In the genomic region with DNA sequence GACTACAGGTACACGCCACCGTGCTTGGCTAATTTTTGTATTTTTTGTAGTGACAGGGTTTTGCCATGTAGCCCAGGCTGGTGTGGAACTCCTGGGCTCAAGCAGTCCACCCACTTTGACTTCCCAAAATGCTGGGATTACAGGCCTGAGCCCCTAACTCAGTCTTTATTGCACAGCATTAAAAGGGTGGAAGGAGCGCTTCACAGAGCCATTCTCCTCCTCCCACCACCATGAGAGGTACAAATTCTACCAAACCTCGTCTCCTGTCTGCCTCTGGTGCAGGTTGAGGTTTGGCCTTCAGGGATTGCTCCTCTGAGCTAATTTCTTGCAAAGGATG, we compare ENCODE assay signal across 15 cellular contexts. TPM values are rescaled to one million over a fixed set of nuclear protein-coding genes. Genes with fewer than 3 reads are reported as not detected.
DNase-seq lines count a peak whose midpoint lies in the region; ATAC-seq and TF ChIP-seq lines count a peak whose summit lies in the region.
"Had no signal": no experiment of that assay in that cellular context is flagged by ENCODE, and none has a peak within 500 bp of the region (broad histone marks: within the 10 kb centered on the region; RNA-seq: fewer than 3 reads in every experiment).

No MANE protein-coding gene starts in this region.

- H3K27me3 Mint-ChIP-seq in activated T-helper 17 cell treated with anti-CD3 and anti-CD28 coated beads, Interleukin-2, amount 50 U/mL, for 72 hours = no peaks in the 10 kb centered on the region
- H3K27me3 Mint-ChIP-seq in memory B cell = no peaks in the 10 kb centered on the region
- H3K27me3 Mint-ChIP-seq in stimulated activated memory B cell treated with anti-CD40 and anti-IgM and Interleukin-4, amounts not matched to agents 10 μg/mL and 1 μg/mL and 100 μg/mL, for 72 hours = no peaks in the 10 kb centered on the region
- H3K27me3 Mint-ChIP-seq: activated CD8-positive, alpha-beta T cell treated with anti-CD3 and anti-CD28 coated beads for 36 hours; CD4-positive, alpha-beta T cell had no signal

- no peak overlapping the region for H3K4ac ChIP-seq in IMR-90 (ENCODE audit: low read depth, low read length)

- no peak overlapping the region for H2BK5ac ChIP-seq in IMR-90 (ENCODE audit: low read depth, low read length, poor library complexity, severe bottlenecking)

- POLR2A ChIA-PET in IMR-90 (lab: Charles Lee; ENCODE audit: unreplicated experiment) = no interaction called here

- ATAC-seq in IMR-90 (ENCODE audit: low read depth) = no peak
- ATAC-seq in activated T-helper 17 cell treated with anti-CD3 and anti-CD28 coated beads, Interleukin-2, amount 50 U/mL, for 72 hours (replicated peaks) = no peak
- ATAC-seq in memory B cell (ENCODE audit: low read depth) = no peak
- no peak for ATAC-seq in stimulated activated memory B cell treated with anti-CD40 and anti-IgM and Interleukin-4, amounts not matched to agents 10 μg/mL and 1 μg/mL and 100 μg/mL, for 72 hours
- no peak for ATAC-seq in GM21619 (IDR thresholded peaks at IDR 0.05; ENCODE audit: unreplicated experiment)

- no TSS peak for BruUV-seq in IMR-90 (replicated peaks; lab: Mats Ljungman, UMichigan)

- no peak overlapping the region for H3K27ac ChIP-seq in IMR-90 (ENCODE audit: insufficient read depth, low read length)
- H3K27ac ChIP-seq: psoas muscle had no signal

- no peaks in the 10 kb centered on the region for H3K36me3 Mint-ChIP-seq in activated T-helper 17 cell treated with anti-CD3 and anti-CD28 coated beads, Interleukin-2, amount 50 U/mL, for 72 hours (ENCODE audit: low read depth)
- H3K36me3 Mint-ChIP-seq in memory B cell = peaks cover 3% of the 10 kb centered on the region
- peaks cover 8% of the 10 kb centered on the region for H3K36me3 Mint-ChIP-seq in stimulated activated memory B cell treated with anti-CD40 and anti-IgM and Interleukin-4, amounts not matched to agents 10 μg/mL and 1 μg/mL and 100 μg/mL, for 72 hours
- H3K36me3 Mint-ChIP-seq: immature natural killer cell had no signal

- H4K5ac ChIP-seq in IMR-90 (ENCODE audit: low read depth, low read length) = no peak overlapping the region

- no peak overlapping the region for H4K8ac ChIP-seq in IMR-90 (ENCODE audit: low read depth in 2 of 2, low read length in 2 of 2)

- TF ChIP-seq RAD21 in IMR-90 (IDR thresholded peaks at IDR 0.05; ENCODE audit: low read length) = no peak

- no peak overlapping the region for H3K4me2 ChIP-seq in IMR-90 (ENCODE audit: low read depth, low read length)

- no peak overlapping the region for H4K91ac ChIP-seq in IMR-90 (ENCODE audit: insufficient read depth, low read depth, low read length)

- no peak overlapping the region for H3K56ac ChIP-seq in IMR-90 (ENCODE audit: extremely low read depth, insufficient read depth, low read length)

- H2AK5ac ChIP-seq in IMR-90 (ENCODE audit: low read depth, low read length) = peak overlapping the region; percentile 5; the same call in 1 of the 2 replicates

- peaks cover 3% of the 10 kb centered on the region; the same call in 1 of the 2 replicates for H3K4me1 ChIP-seq in IMR-90 (ENCODE audit: control insufficient read depth, insufficient read depth, low read length)
- H3K4me1 ChIP-seq: psoas muscle had no signal

- H4K20me1 ChIP-seq in IMR-90 (ENCODE audit: insufficient read depth, low read length) = 0 out of 2 replicates have a peak, but pooled peaks cover 6% of the 10 kb centered on the region

- no CpG with 5 or more reads among the region's 4 CpGs for WGBS in IMR-90 (ENCODE audit: extremely low coverage in 2 of 2, insufficient read length in 1 of 2), 2 experiments

- H2BK15ac ChIP-seq in IMR-90 (ENCODE audit: low read depth, low read length) = no peak overlapping the region

- peak overlapping the region; percentile 23 for H3K4me3 Mint-ChIP-seq in activated T-helper 17 cell treated with anti-CD3 and anti-CD28 coated beads, Interleukin-2, amount 50 U/mL, for 72 hours
- H3K4me3 Mint-ChIP-seq in memory B cell = no peak overlapping the region
- peak overlapping the region; percentile 58 for H3K4me3 Mint-ChIP-seq in stimulated activated memory B cell treated with anti-CD40 and anti-IgM and Interleukin-4, amounts not matched to agents 10 μg/mL and 1 μg/mL and 100 μg/mL, for 72 hours
- H3K4me3 Mint-ChIP-seq: activated CD8-positive, alpha-beta T cell treated with anti-CD3 and anti-CD28 coated beads for 36 hours; CD4-positive, alpha-beta T cell had no signal

- 0 out of 2 replicates have a peak, but pooled peaks cover 3% of the 10 kb centered on the region for H3K9me1 ChIP-seq in IMR-90 (ENCODE audit: insufficient read depth, low read length)

- no peaks in the 10 kb centered on the region for H3K9me3 Mint-ChIP-seq in activated T-helper 17 cell treated with anti-CD3 and anti-CD28 coated beads, Interleukin-2, amount 50 U/mL, for 72 hours
- peaks cover 12% of the 10 kb centered on the region for H3K9me3 Mint-ChIP-seq in memory B cell
- peaks cover 13% of the 10 kb centered on the region for H3K9me3 Mint-ChIP-seq in stimulated activated memory B cell treated with anti-CD40 and anti-IgM and Interleukin-4, amounts not matched to agents 10 μg/mL and 1 μg/mL and 100 μg/mL, for 72 hours

- no peaks in the 10 kb centered on the region for H3K36me3 ChIP-seq in IMR-90 (ENCODE audit: control insufficient read depth, insufficient read depth, low read length)

- H2BK120ac ChIP-seq in IMR-90 (ENCODE audit: low read depth, low read length) = no peak overlapping the region

- in situ Hi-C loops in IMR-90 (cut with MboI; ENCODE audit: low sequenced_read_pairs) = loop anchor here (5.0 kb wide), 2 partner anchors 548 to 668 kb away; no protein-coding TSS in a partner anchor

- no peak overlapping the region for H3K4me3 ChIP-seq in IMR-90 (ENCODE audit: insufficient read depth, low read depth, low read length)
- H3K4me3 ChIP-seq: psoas muscle had no signal

- H3K27me3 ChIP-seq in IMR-90 (ENCODE audit: control insufficient read depth, insufficient read depth, low read length) = peaks cover 3% of the 10 kb centered on the region

- no peaks in the 10 kb centered on the region for H3K9me3 ChIP-seq in IMR-90 (ENCODE audit: control insufficient read depth, insufficient read depth, low read length)
- H3K9me3 ChIP-seq: psoas muscle had no signal

- H3K79me1 ChIP-seq in IMR-90 (ENCODE audit: low read depth in 1 of 2, low read length in 2 of 2) = no peaks in the 10 kb centered on the region

- no peak overlapping the region for H3K9ac ChIP-seq in IMR-90 (ENCODE audit: low read depth, low read length)

- no peaks in the 10 kb centered on the region for H3K4me1 Mint-ChIP-seq in activated T-helper 17 cell treated with anti-CD3 and anti-CD28 coated beads, Interleukin-2, amount 50 U/mL, for 72 hours
- peaks cover 21% of the 10 kb centered on the region for H3K4me1 Mint-ChIP-seq in memory B cell
- peaks cover 41% of the 10 kb centered on the region for H3K4me1 Mint-ChIP-seq in stimulated activated memory B cell treated with anti-CD40 and anti-IgM and Interleukin-4, amounts not matched to agents 10 μg/mL and 1 μg/mL and 100 μg/mL, for 72 hours

- H2AFZ ChIP-seq in IMR-90 (replicated peaks; ENCODE audit: low read length, poor library complexity) = no peak overlapping the region

- dilution Hi-C loops in IMR-90 (cut with HindIII; ENCODE audit: low sequenced_read_pairs, unreplicated experiment) = no loop called here

- H3K18ac ChIP-seq in IMR-90 (ENCODE audit: low read depth, low read length) = no peak overlapping the region

- no peak overlapping the region for H2AK9ac ChIP-seq in IMR-90 (replicated peaks; ENCODE audit: low read depth, low read length, poor library complexity)

- CTCF ChIA-PET in IMR-90 (lab: Yijun Ruan, JAX) = interaction anchor here (0.7 to 1.2 kb wide), 4 partner anchors 13 to 550 kb away, joined by 3 to 4 read pairs (median 4); no protein-coding TSS in a partner anchor

- H3K23ac ChIP-seq in IMR-90 (ENCODE audit: low read depth, low read length) = no peak overlapping the region

- TF ChIP-seq POLR2A in IMR-90 (IDR thresholded peaks at IDR 0.05; ENCODE audit: low read depth, low read length) = no peak

- TF ChIP-seq CTCF in IMR-90 (conservative IDR thresholded peaks at IDR 0.05; ENCODE audit: low read depth, low read length) = no peak

- no peak overlapping the region for H3K27ac Mint-ChIP-seq in activated T-helper 17 cell treated with anti-CD3 and anti-CD28 coated beads, Interleukin-2, amount 50 U/mL, for 72 hours
- H3K27ac Mint-ChIP-seq in memory B cell = peak overlapping the region; percentile 58
- peak overlapping the region; percentile 97 for H3K27ac Mint-ChIP-seq in stimulated activated memory B cell treated with anti-CD40 and anti-IgM and Interleukin-4, amounts not matched to agents 10 μg/mL and 1 μg/mL and 100 μg/mL, for 72 hours
- H3K27ac Mint-ChIP-seq: CD4-positive, alpha-beta T cell had no signal

- H2BK20ac ChIP-seq in IMR-90 (ENCODE audit: low read depth, low read length) = no peak overlapping the region

- intact Hi-C loops in IMR-90 (cut with micrococcal nuclease) = loop anchor here (10.0 kb wide), 1 partner anchor 926 kb away; no protein-coding TSS in a partner anchor

- DNase-seq in IMR-90 = no peak
- DNase-seq in memory B cell (ENCODE audit: low spot score in 2 of 2) = no peak
- no peak for DNase-seq in activated T-cell treated with anti-CD3 and anti-CD28 coated beads for 4 hours
- no peak for DNase-seq in NCI-H1092 treated with DMSO at 0.1 percent for 48 hours (lab: John Stamatoyannopoulos, UW)
- DNase-seq: cerebellar nuclear complex had no signal

- H3K14ac ChIP-seq in IMR-90 (replicated peaks; ENCODE audit: low read depth, low read length) = no peak overlapping the region

TF ChIP-seq in IMR-90, 13 proteins besides CTCF, POLR2A, EP300 and RAD21 (continues in another document):
- TF ChIP-seq, protein P1, sequence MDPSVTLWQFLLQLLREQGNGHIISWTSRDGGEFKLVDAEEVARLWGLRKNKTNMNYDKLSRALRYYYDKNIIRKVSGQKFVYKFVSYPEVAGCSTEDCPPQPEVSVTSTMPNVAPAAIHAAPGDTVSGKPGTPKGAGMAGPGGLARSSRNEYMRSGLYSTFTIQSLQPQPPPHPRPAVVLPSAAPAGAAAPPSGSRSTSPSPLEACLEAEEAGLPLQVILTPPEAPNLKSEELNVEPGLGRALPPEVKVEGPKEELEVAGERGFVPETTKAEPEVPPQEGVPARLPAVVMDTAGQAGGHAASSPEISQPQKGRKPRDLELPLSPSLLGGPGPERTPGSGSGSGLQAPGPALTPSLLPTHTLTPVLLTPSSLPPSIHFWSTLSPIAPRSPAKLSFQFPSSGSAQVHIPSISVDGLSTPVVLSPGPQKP (IDR thresholded peaks at IDR 0.05; ENCODE audit: borderline replicate concordance, low read depth, low read length) = no peak
- TF ChIP-seq RCOR1 (IDR thresholded peaks at IDR 0.05; ENCODE audit: insufficient replicate concordance, low read length) (no peak), MXI1 (IDR thresholded peaks at IDR 0.05; ENCODE audit: borderline replicate concordance, low read depth, low read length) (no peak), MAFK (IDR thresholded peaks at IDR 0.05; ENCODE audit: low read depth, low read length) (no peak), SMC3 (IDR thresholded peaks at IDR 0.05; ENCODE audit: low read depth, low read length) (no peak)

RNA-seq across cellular contexts. Expression of a gene that starts 52.3 kb away (rescaled TPM):
- not detected in 2 replicates for total RNA-seq in IMR-90 (2012; rRNA removed)
- polyA plus RNA-seq in IMR-90 (2012; rRNA removed) = not detected in 2 replicates
- polyA plus RNA-seq in IMR-90 (2012; cell fraction: cytosol; rRNA removed) = not detected in 2 replicates
- not detected in 2 replicates for polyA plus RNA-seq in IMR-90 (2012; cell fraction: nucleus; rRNA removed; ENCODE audit: low replicate concordance)
- under 1 TPM in 1 of 2 donors, not detected in 1; 0.19 TPM for total RNA-seq in activated T-helper 17 cell treated with anti-CD3 and anti-CD28 coated beads, Interleukin-2, amount 50 U/mL, for 72 hours
- total RNA-seq: CD4-positive, alpha-beta T cell; Daoy; endothelial cell of umbilical vein; mammary epithelial cell had no signal
- polyA plus RNA-seq: endothelial cell of umbilical vein, mammary epithelial cell had no signal
